In genomic region chr19:36139473-36140288, GRCh38 we compare ENCODE assay signal across 1 cellular context.
TF ChIP-seq lines count a peak whose summit lies in the region.

CAPNS1 (plus strand) TSS chr19:36140066; CDS start chr19:36141012, 946 bp downstream.

TF ChIP-seq in HepG2, 621 proteins besides CTCF, POLR2A, EP300 and RAD21 (continued from another document and continues in another):
- TF ChIP-seq BCLAF1 (IDR thresholded peaks at IDR 0.05) (no peak), TRIM22 (IDR thresholded peaks at IDR 0.05) (no peak), GZF1 (CRISPR knock-in tag; IDR thresholded peaks at IDR 0.05) (no peak), PRDM10 (CRISPR knock-in tag; IDR thresholded peaks at IDR 0.05; ENCODE audit: low read depth) (peak; percentile 56; the same call in 1 of the 2 replicates), EEA1 (CRISPR knock-in tag; IDR thresholded peaks at IDR 0.05; ENCODE audit: borderline replicate concordance) (no peak), HNF4A (CRISPR knock-in tag; IDR thresholded peaks at IDR 0.05) (no peak), DDIT3 (CRISPR knock-in tag; IDR thresholded peaks at IDR 0.05) (no peak), ATRX (CRISPR knock-in tag; IDR thresholded peaks at IDR 0.05; ENCODE audit: borderline replicate concordance) (no peak), ATF7-NPFF (CRISPR knock-in tag; IDR thresholded peaks at IDR 0.05; ENCODE audit: low read depth) (peak; percentile 69), SIX1 (CRISPR knock-in tag; IDR thresholded peaks at IDR 0.05; ENCODE audit: borderline replicate concordance) (no peak), ZSCAN31 (CRISPR knock-in tag; IDR thresholded peaks at IDR 0.05; ENCODE audit: low read depth) (no peak; the same call in 1 of the 2 replicates), ZNF138 (CRISPR knock-in tag; IDR thresholded peaks at IDR 0.05; ENCODE audit: low read depth) (no peak), TCF7 (IDR thresholded peaks at IDR 0.05; ENCODE audit: low read depth) (no peak), ZNF281 (CRISPR knock-in tag; IDR thresholded peaks at IDR 0.05; ENCODE audit: borderline replicate concordance) (no peak), HMGXB3 (CRISPR knock-in tag; IDR thresholded peaks at IDR 0.05; ENCODE audit: borderline replicate concordance) (peak; percentile 49; the same call in 1 of the 2 replicates), SMYD3 (CRISPR knock-in tag; IDR thresholded peaks at IDR 0.05) (0 out of 2 replicates have a peak, but pooled peaks have one; percentile 21), MAX (IDR thresholded peaks at IDR 0.05) (peak; percentile 58; the same call in 1 of the 2 replicates), ZNF333 (CRISPR knock-in tag; IDR thresholded peaks at IDR 0.05; ENCODE audit: borderline replicate concordance) (peak; percentile 41; the same call in 1 of the 2 replicates), CCAR2 (optimal IDR thresholded peaks at IDR 0.05; ENCODE audit: low read depth, low read length) (no peak), MYC (CRISPR knock-in tag; IDR thresholded peaks at IDR 0.05; ENCODE audit: borderline replicate concordance) (peak; percentile 70), ZNF276 (CRISPR knock-in tag; IDR thresholded peaks at IDR 0.05; ENCODE audit: low read depth) (peak; percentile 72; the same call in 1 of the 2 replicates), ZGPAT (CRISPR knock-in tag; IDR thresholded peaks at IDR 0.05) (peak; percentile 94), DNMT1 (CRISPR knock-in tag; IDR thresholded peaks at IDR 0.05) (0 out of 2 replicates have a peak, but pooled peaks have one; percentile 22), RERE (CRISPR knock-in tag; IDR thresholded peaks at IDR 0.05; ENCODE audit: low read depth) (no peak)
